Comparison of ENCODE assay signal across 8 cellular contexts in the genomic region with DNA sequence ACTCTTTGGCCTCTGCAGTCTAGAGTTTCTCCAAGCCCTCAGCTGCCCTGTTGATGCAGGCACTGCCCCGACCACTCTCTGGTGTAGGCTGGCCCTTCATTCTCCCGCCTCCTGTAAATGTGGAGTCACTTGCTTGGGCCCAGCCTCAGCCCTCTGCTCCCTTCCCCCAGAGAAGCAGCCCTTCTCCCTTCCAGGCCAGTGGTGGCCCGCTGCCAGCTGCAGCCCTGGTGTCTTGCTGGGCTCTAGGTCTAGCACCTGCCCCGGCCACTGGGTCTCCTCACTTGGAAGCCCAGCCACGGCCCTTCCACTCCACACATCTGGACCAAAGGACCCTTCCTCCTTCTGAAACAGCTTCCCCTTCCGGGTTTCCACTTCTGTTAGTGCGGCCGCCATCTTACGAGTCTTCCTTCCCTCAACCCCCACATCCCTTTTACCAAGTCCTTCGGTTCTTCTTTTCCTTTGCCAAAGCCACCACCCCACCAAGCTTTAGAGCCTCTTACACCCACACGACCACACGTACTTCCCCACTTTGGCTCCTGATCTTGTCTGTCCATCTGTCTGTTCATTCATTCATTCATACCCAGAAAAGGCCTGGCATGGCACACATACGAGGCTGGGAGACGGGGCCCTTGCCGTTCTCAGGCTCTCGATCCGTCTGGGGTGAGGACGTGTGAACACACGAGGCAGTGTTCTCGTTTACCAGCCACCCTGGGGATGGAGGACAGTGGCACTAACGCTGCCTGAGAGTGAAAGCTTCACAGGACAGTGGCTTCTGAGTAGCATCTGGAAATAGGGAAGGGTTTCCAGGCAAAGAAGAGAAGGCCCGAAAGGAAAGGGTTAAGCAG.
DNase-seq lines count a peak whose midpoint lies in the region; ATAC-seq and TF ChIP-seq lines count a peak whose summit lies in the region.

No MANE protein-coding gene starts in this region.

- H3K4me1 ChIP-seq in Karpas-422 (ENCODE audit: low read length) (peaks cover 45% of the 10 kb centered on the region), muscle layer of duodenum (ENCODE audit: control insufficient read depth in 1 of 2, insufficient read depth in 2 of 2, low read length in 2 of 2) (peaks cover 26 to 50% of the 10 kb centered on the region in 2 donors)

- H3K27me3 ChIP-seq in Karpas-422 (ENCODE audit: low read length) (no peaks in the 10 kb centered on the region), muscle layer of duodenum (ENCODE audit: low read depth, low read length) (no peaks in the 10 kb centered on the region)

- no peak overlapping the region for H3K4me3 ChIP-seq in AG10803 (ENCODE audit: low read length)
- H3K4me3 ChIP-seq in Karpas-422 (ENCODE audit: low read length): peak overlapping the region; percentile 67; the same call in 1 of the 2 replicates
- peak overlapping the region in 1 of 2 donors; percentile 10 for H3K4me3 ChIP-seq in muscle layer of duodenum (ENCODE audit: low read depth in 1 of 2, low read length in 2 of 2)

- ATAC-seq in GM18867 (IDR thresholded peaks at IDR 0.05; ENCODE audit: unreplicated experiment): no peak
- no peak for ATAC-seq in GM21367 (IDR thresholded peaks at IDR 0.05; ENCODE audit: unreplicated experiment)
- ATAC-seq in GM19035 (IDR thresholded peaks at IDR 0.05; ENCODE audit: unreplicated experiment): no peak

- 70 to 92% (median 73%) methylated on average over 22 of the region's 22 CpGs for WGBS in adipose tissue, 3 donors

- H3K9me3 ChIP-seq in Karpas-422 (ENCODE audit: low read length) (no peaks in the 10 kb centered on the region), muscle layer of duodenum (ENCODE audit: control insufficient read depth in 1 of 2, low read length in 2 of 2) (no peaks in the 10 kb centered on the region)

- no peaks in the 10 kb centered on the region; the same call in 1 of the 2 replicates for H3K36me3 ChIP-seq in Karpas-422 (ENCODE audit: insufficient read depth, low read length)
- H3K36me3 ChIP-seq in muscle layer of duodenum (ENCODE audit: control insufficient read depth in 1 of 2, insufficient read depth in 2 of 2, low read length in 2 of 2): peaks cover 0 to 4% of the 10 kb centered on the region in 2 donors

- H4K20me1 ChIP-seq in Karpas-422 (ENCODE audit: insufficient read depth, low read depth, low read length): peaks cover 16% of the 10 kb centered on the region; the same call in 1 of the 2 replicates

- H3K9ac ChIP-seq in Karpas-422 (ENCODE audit: low read length): peak overlapping the region; percentile 71

- no peaks in the 10 kb centered on the region for H3K9me2 ChIP-seq in Karpas-422 (replicated peaks; ENCODE audit: insufficient read depth, low read length)

- H3K27ac ChIP-seq in Karpas-422 (ENCODE audit: low read length) (peak overlapping the region; percentile 60), adipose tissue (ENCODE audit: low read depth, low read length) (peak overlapping the region; percentile 58), muscle layer of duodenum (ENCODE audit: low read length) (peak overlapping the region; percentile 91)

- H2AFZ ChIP-seq in Karpas-422 (ENCODE audit: low read length): no peak overlapping the region

- no peak for TF ChIP-seq CTCF in AG10803 (conservative IDR thresholded peaks at IDR 0.05; ENCODE audit: low read length)

- H3K4me2 ChIP-seq in Karpas-422 (ENCODE audit: low read depth, low read length, poor library complexity, severe bottlenecking): peak overlapping the region; percentile 85

- H3K79me2 ChIP-seq in Karpas-422 (ENCODE audit: low read length): peaks cover 74% of the 10 kb centered on the region

- DNase-seq in AG10803 (ENCODE audit: low read depth) (peak; percentile 29), Karpas-422 (no peak), amniotic stem cell (lab: John Stamatoyannopoulos, UW) (no peak)
